ENCODE assay signal across 1 cellular context in genomic region chr1:40449684-40450490, GRCh38.
TF ChIP-seq lines count a peak whose summit lies in the region.

TSS of gene ZFP69B (plus strand) at chr1:40450476. CDS start at chr1:40450962, 486 bp downstream.

TF ChIP-seq in GM12878, 131 proteins besides CTCF, POLR2A, EP300 and RAD21 (continued from another document and continues in another):
- TF ChIP-seq EZH2 (IDR thresholded peaks at IDR 0.05; ENCODE audit: borderline replicate concordance, control insufficient read depth, low read depth, low read length), result no peak
- no peak for TF ChIP-seq ZBTB4 (CRISPR knock-in tag; IDR thresholded peaks at IDR 0.05)
- no peak for TF ChIP-seq FOXM1 (IDR thresholded peaks at IDR 0.05; ENCODE audit: low read depth, low read length)
- TF ChIP-seq MTA2 (IDR thresholded peaks at IDR 0.05; ENCODE audit: low read depth), result no peak
- peak; percentile 47 for TF ChIP-seq MYC (IDR thresholded peaks at IDR 0.05; ENCODE audit: insufficient read depth, insufficient read length, insufficient replicate concordance, low read length, severe bottlenecking)
- peak; percentile 30 to 47; a peak in 2 of 4 replicates for TF ChIP-seq IKZF2 (IDR thresholded peaks at IDR 0.05)
- no peak for TF ChIP-seq MEF2A (IDR thresholded peaks at IDR 0.05; ENCODE audit: insufficient read depth, low read depth, low read length)
- peak; percentile 97 for TF ChIP-seq IKZF1 (conservative IDR thresholded peaks at IDR 0.05)
- peak; percentile 63 for TF ChIP-seq NKRF (conservative IDR thresholded peaks at IDR 0.05)
- TF ChIP-seq PML (IDR thresholded peaks at IDR 0.05; ENCODE audit: low read length), result peak; percentile 70; the same call in 1 of the 2 replicates
- TF ChIP-seq REST (IDR thresholded peaks at IDR 0.05; ENCODE audit: low read depth, low read length), result no peak
- TF ChIP-seq MYB (IDR thresholded peaks at IDR 0.05; ENCODE audit: borderline replicate concordance, low read depth, low read length), result no peak
- no peak for TF ChIP-seq SREBF2 (IDR thresholded peaks at IDR 0.05; ENCODE audit: low read length)
- no peak for TF ChIP-seq SUZ12 (IDR thresholded peaks at IDR 0.05; ENCODE audit: unreplicated experiment)
- no peak for TF ChIP-seq TCF7 (IDR thresholded peaks at IDR 0.05; ENCODE audit: borderline replicate concordance)
- TF ChIP-seq TCF12 (IDR thresholded peaks at IDR 0.05; ENCODE audit: low read depth, low read length), result 0 out of 2 replicates have a peak, but pooled peaks have one; percentile 1
- 0 out of 2 replicates have a peak, but pooled peaks have one; percentile 21 for TF ChIP-seq JUND (IDR thresholded peaks at IDR 0.05; ENCODE audit: low read depth, low read length)
- no peak for TF ChIP-seq ZNF622 (IDR thresholded peaks at IDR 0.05)
- TF ChIP-seq DPF2 (IDR thresholded peaks at IDR 0.05), result peak; percentile 94
- TF ChIP-seq JUNB (IDR thresholded peaks at IDR 0.05), result no peak
- no peak for TF ChIP-seq CHD4 (IDR thresholded peaks at IDR 0.05)
- peak; percentile 79; the same call in 1 of the 2 replicates for TF ChIP-seq CBFB (IDR thresholded peaks at IDR 0.05; ENCODE audit: low read depth)
- TF ChIP-seq EGR1 (IDR thresholded peaks at IDR 0.05; ENCODE audit: borderline replicate concordance in 1 of 2, low read depth in 2 of 2, low read length in 2 of 2), result peak; percentile 71 to 97
- no peak for TF ChIP-seq GABPA (IDR thresholded peaks at IDR 0.05; ENCODE audit: low read depth)
- no peak for TF ChIP-seq ZNF207 (IDR thresholded peaks at IDR 0.05; ENCODE audit: borderline replicate concordance)
- no peak for TF ChIP-seq WRNIP1 (IDR thresholded peaks at IDR 0.05; ENCODE audit: borderline replicate concordance, low read depth, low read length)
- no peak for TF ChIP-seq ATF3 (IDR thresholded peaks at IDR 0.05; ENCODE audit: borderline replicate concordance, extremely low read depth, low read depth, low read length)
- no peak for TF ChIP-seq FOS (IDR thresholded peaks at IDR 0.05; ENCODE audit: borderline replicate concordance, extremely low read depth, insufficient read length)
- TF ChIP-seq EED (IDR thresholded peaks at IDR 0.05; ENCODE audit: low read depth), result peak; percentile 48; the same call in 1 of the 2 replicates
- TF ChIP-seq ZBTB11 (CRISPR knock-in tag; IDR thresholded peaks at IDR 0.05), result no peak
- no peak for TF ChIP-seq RELA (IDR thresholded peaks at IDR 0.05; ENCODE audit: borderline replicate concordance, partially characterized antibody)
- 0 out of 2 replicates have a peak, but pooled peaks have one; percentile 25 for TF ChIP-seq RELB (IDR thresholded peaks at IDR 0.05; ENCODE audit: low read depth)
- TF ChIP-seq PAX8 (IDR thresholded peaks at IDR 0.05), result no peak
- no peak for TF ChIP-seq E2F8 (IDR thresholded peaks at IDR 0.05; ENCODE audit: low read depth, partially characterized antibody)
- TF ChIP-seq BCL3 (IDR thresholded peaks at IDR 0.05; ENCODE audit: borderline replicate concordance, insufficient read depth, low read depth, low read length, poor library complexity, severe bottlenecking), result peak; percentile 39
- no peak for TF ChIP-seq SMC3 (IDR thresholded peaks at IDR 0.05; ENCODE audit: borderline replicate concordance, low read length)
- 0 out of 2 replicates have a peak, but pooled peaks have one; percentile 12 for TF ChIP-seq IRF3 (IDR thresholded peaks at IDR 0.05)
- no peak; a peak in 1 of 4 replicates for TF ChIP-seq ETV6 (conservative IDR thresholded peaks at IDR 0.05 in 1 of 2, IDR thresholded peaks at IDR 0.05 in 1 of 2; ENCODE audit: borderline replicate concordance in 1 of 2, low read depth in 1 of 2)
- no peak for TF ChIP-seq CREB1 (IDR thresholded peaks at IDR 0.05; ENCODE audit: low read depth)
- peak; percentile 79; the same call in 1 of the 2 replicates for TF ChIP-seq BACH1 (IDR thresholded peaks at IDR 0.05; ENCODE audit: borderline replicate concordance)
- TF ChIP-seq POLR2AphosphoS2 (IDR thresholded peaks at IDR 0.05; ENCODE audit: low read depth, low read length), result no peak
- peak; percentile 66; the same call in 1 of the 2 replicates for TF ChIP-seq ZNF217 (IDR thresholded peaks at IDR 0.05)
- TF ChIP-seq YY1 (IDR thresholded peaks at IDR 0.05; ENCODE audit: low read depth, low read length), result peak; percentile 68
